ENCODE assay signal across 1 cellular context in the genomic region with DNA sequence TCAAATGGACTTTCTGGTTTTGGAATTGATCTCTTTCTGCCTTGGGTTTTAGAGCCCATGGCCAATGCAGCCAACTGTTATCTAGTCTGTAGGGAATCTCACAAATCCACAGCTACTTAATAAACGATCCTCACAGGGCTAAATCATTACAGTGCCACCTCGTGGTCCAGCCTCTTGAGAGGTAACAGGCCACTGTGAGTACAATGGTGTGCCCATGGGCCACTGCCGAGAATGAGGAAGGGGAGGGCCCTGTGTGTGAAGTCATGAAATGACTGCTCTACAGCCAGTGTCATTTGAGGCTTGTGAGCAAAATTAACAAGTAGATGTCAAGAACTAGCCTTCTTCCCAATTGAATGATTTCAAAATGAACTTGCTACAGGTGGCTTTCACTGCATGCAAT.
TF ChIP-seq lines count a peak whose summit lies in the region.

No MANE protein-coding gene starts in this region.

TF ChIP-seq in GM23338, 12 proteins besides CTCF, POLR2A, EP300 and RAD21 (continued from another document):
- TF ChIP-seq, protein P1, sequence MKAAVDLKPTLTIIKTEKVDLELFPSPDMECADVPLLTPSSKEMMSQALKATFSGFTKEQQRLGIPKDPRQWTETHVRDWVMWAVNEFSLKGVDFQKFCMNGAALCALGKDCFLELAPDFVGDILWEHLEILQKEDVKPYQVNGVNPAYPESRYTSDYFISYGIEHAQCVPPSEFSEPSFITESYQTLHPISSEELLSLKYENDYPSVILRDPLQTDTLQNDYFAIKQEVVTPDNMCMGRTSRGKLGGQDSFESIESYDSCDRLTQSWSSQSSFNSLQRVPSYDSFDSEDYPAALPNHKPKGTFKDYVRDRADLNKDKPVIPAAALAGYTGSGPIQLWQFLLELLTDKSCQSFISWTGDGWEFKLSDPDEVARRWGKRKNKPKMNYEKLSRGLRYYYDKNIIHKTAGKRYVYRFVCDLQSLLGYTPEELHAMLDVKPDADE (IDR thresholded peaks at IDR 0.05) = no peak
- TF ChIP-seq, protein P2, sequence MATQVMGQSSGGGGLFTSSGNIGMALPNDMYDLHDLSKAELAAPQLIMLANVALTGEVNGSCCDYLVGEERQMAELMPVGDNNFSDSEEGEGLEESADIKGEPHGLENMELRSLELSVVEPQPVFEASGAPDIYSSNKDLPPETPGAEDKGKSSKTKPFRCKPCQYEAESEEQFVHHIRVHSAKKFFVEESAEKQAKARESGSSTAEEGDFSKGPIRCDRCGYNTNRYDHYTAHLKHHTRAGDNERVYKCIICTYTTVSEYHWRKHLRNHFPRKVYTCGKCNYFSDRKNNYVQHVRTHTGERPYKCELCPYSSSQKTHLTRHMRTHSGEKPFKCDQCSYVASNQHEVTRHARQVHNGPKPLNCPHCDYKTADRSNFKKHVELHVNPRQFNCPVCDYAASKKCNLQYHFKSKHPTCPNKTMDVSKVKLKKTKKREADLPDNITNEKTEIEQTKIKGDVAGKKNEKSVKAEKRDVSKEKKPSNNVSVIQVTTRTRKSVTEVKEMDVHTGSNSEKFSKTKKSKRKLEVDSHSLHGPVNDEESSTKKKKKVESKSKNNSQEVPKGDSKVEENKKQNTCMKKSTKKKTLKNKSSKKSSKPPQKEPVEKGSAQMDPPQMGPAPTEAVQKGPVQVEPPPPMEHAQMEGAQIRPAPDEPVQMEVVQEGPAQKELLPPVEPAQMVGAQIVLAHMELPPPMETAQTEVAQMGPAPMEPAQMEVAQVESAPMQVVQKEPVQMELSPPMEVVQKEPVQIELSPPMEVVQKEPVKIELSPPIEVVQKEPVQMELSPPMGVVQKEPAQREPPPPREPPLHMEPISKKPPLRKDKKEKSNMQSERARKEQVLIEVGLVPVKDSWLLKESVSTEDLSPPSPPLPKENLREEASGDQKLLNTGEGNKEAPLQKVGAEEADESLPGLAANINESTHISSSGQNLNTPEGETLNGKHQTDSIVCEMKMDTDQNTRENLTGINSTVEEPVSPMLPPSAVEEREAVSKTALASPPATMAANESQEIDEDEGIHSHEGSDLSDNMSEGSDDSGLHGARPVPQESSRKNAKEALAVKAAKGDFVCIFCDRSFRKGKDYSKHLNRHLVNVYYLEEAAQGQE (IDR thresholded peaks at IDR 0.05; ENCODE audit: unreplicated experiment) = no peak
- TF ChIP-seq EZH2phosphoT487 (IDR thresholded peaks at IDR 0.05; ENCODE audit: unreplicated experiment) (no peak), ZNF331 (CRISPR knock-in tag; IDR thresholded peaks at IDR 0.05; ENCODE audit: low read depth) (no peak), EZH2 (IDR thresholded peaks at IDR 0.05; ENCODE audit: low read depth, unreplicated experiment) (no peak), POLR2AphosphoS5 (IDR thresholded peaks at IDR 0.05; ENCODE audit: low read depth) (no peak), JUNB (IDR thresholded peaks at IDR 0.05; ENCODE audit: unreplicated experiment) (no peak), NANOG (IDR thresholded peaks at IDR 0.05; ENCODE audit: borderline replicate concordance) (no peak), STAT1 (IDR thresholded peaks at IDR 0.05; ENCODE audit: unreplicated experiment) (no peak)
